In genomic region chr5:133423618-133424282, GRCh38 we compare ENCODE assay signal across 8 cellular contexts.
DNase-seq lines count a peak whose midpoint lies in the region; ATAC-seq and TF ChIP-seq lines count a peak whose summit lies in the region.

No MANE protein-coding gene starts in this region.

- no peaks in the 10 kb centered on the region for H3K9me2 ChIP-seq in hepatocyte (replicated peaks; ENCODE audit: insufficient read depth)

- no peaks in the 10 kb centered on the region for H3K4me1 ChIP-seq in BE2C
- peaks cover 3% of the 10 kb centered on the region for H3K4me1 ChIP-seq in hepatocyte (ENCODE audit: insufficient read depth)

- CTCF ChIA-PET in T-cell (lab: Charles Lee) = interaction anchor here (0.6 to 1.7 kb wide), 8 partner anchors 10 to 866 kb away, joined by 3 to 7 read pairs (median 3); no protein-coding TSS in a partner anchor

- H3K27ac Mint-ChIP-seq in T-cell = no peak overlapping the region

- no peaks in the 10 kb centered on the region for H4K20me1 ChIP-seq in hepatocyte (ENCODE audit: insufficient read depth, poor library complexity, severe bottlenecking)

- no peaks in the 10 kb centered on the region for H3K79me2 ChIP-seq in hepatocyte

- peak overlapping the region; percentile 67 for H3K27ac ChIP-seq in hepatocyte

- H3K4me3 ChIP-seq in BE2C (ENCODE audit: low read depth, low read length) = 0 out of 2 replicates have a peak overlapping the region, but pooled peaks have one; percentile 7
- no peak overlapping the region for H3K4me3 ChIP-seq in hepatocyte

- peaks cover 0 to 10% of the 10 kb centered on the region in 2 donors for H3K27me3 Mint-ChIP-seq in T-cell

- H2AFZ ChIP-seq in hepatocyte = peak overlapping the region; percentile 11

- H3K27me3 ChIP-seq in BE2C (no peaks in the 10 kb centered on the region), hepatocyte (peaks cover 3% of the 10 kb centered on the region)

- no peaks in the 10 kb centered on the region for H3K36me3 Mint-ChIP-seq in T-cell

- peak; percentile 88 for TF ChIP-seq CTCF in BE2C (IDR thresholded peaks at IDR 0.05; ENCODE audit: low read depth, low read length)
- peak; percentile 96 for TF ChIP-seq CTCF in hepatocyte (IDR thresholded peaks at IDR 0.05; ENCODE audit: poor library complexity)

- H3K9me3 Mint-ChIP-seq in T-cell = no peaks in the 10 kb centered on the region

- 38% methylated on average over 30 of the region's 30 CpGs for WGBS in hepatocyte (ENCODE audit: low lambda C conversion rate, missing lambda C conversion rate)

- peaks cover 7% of the 10 kb centered on the region in 3 donors for H3K4me1 Mint-ChIP-seq in T-cell

- H3K4me2 ChIP-seq in hepatocyte = no peak overlapping the region

- peak; percentile 82 for DNase-seq in BE2C
- peak; percentile 84 for DNase-seq in HPDE6-E6E7 (ENCODE audit: extremely low spot score)
- DNase-seq in T-cell = peak in 33 of 34 experiments; percentile 8 to 71 (median 48)
- DNase-seq in anterior cingulate cortex (lab: John Stamatoyannopoulos, UW) = peak in 41 of 58 donors; percentile 8 to 68 (median 30)
- DNase-seq in hepatocyte (ENCODE audit: low spot score) = peak; percentile 78
- DNase-seq in stimulated activated CD4-positive, alpha-beta T cell treated with anti-CD3 and anti-CD28 coated beads, Interleukin-12 subunit alpha, Interleukin-12 subunit beta, amount 100 ng/mL, for 48 hours (ENCODE audit: low read depth in 2 of 3, low spot score in 1 of 3) = peak; percentile 51 to 74 (median 62)
- DNase-seq in amniotic stem cell (lab: John Stamatoyannopoulos, UW) = no peak

- ATAC-seq in GM19035 (IDR thresholded peaks at IDR 0.05; ENCODE audit: unreplicated experiment) (peak; percentile 75), T-cell (replicated peaks in 1 of 4) (peak; percentile 69 to 79 (median 72))

- no peaks in the 10 kb centered on the region for H3K9me3 ChIP-seq in BE2C
- no peaks in the 10 kb centered on the region for H3K9me3 ChIP-seq in hepatocyte (ENCODE audit: low read depth)

- POLR2A ChIA-PET in T-cell (lab: Charles Lee) = no interaction called here

- H3K36me3 ChIP-seq in BE2C (no peaks in the 10 kb centered on the region), hepatocyte (replicated peaks; ENCODE audit: insufficient read depth, low read depth) (no peaks in the 10 kb centered on the region)

- H3K4me3 Mint-ChIP-seq in T-cell = no peak overlapping the region
